ENCODE assay signal across 28 cellular contexts in genomic region chr9:134966697-134967546, GRCh38. TPM values are rescaled to one million over a fixed set of nuclear protein-coding genes. Genes with fewer than 3 reads are reported as not detected.
DNase-seq lines count a peak whose midpoint lies in the region; ATAC-seq and TF ChIP-seq lines count a peak whose summit lies in the region.
"Had no signal": no experiment of that assay in that cellular context is flagged by ENCODE, and none has a peak within 500 bp of the region (broad histone marks: within the 10 kb centered on the region; RNA-seq: fewer than 3 reads in every experiment).

No MANE protein-coding gene starts in this region.

- H3K36me3 ChIP-seq in right atrium auricular region, result no peaks in the 10 kb centered on the region
- H3K36me3 ChIP-seq in left lung, result no peaks in the 10 kb centered on the region
- no peaks in the 10 kb centered on the region for H3K36me3 ChIP-seq in naive thymus-derived CD4-positive, alpha-beta T cell (ENCODE audit: control insufficient read depth in 2 of 3, insufficient read depth in 3 of 3, low read length in 3 of 3)
- H3K36me3 ChIP-seq: adrenal gland, heart right ventricle, SJCRH30 had no signal

- H3K9me3 ChIP-seq in right atrium auricular region (no peaks in the 10 kb centered on the region), left lung (no peaks in the 10 kb centered on the region)
- no peaks in the 10 kb centered on the region for H3K9me3 ChIP-seq in naive thymus-derived CD4-positive, alpha-beta T cell (ENCODE audit: control insufficient read depth in 2 of 3, low read length in 3 of 3)
- H3K9me3 ChIP-seq: adrenal gland, heart right ventricle, psoas muscle, SJCRH30 had no signal

- peaks cover 0 to 3% (median 0%) of the 10 kb centered on the region in 11 donors for H3K9me3 Mint-ChIP-seq in naive thymus-derived CD4-positive, alpha-beta T cell
- H3K9me3 Mint-ChIP-seq: activated CD4-positive, alpha-beta T cell treated with anti-CD3 and anti-CD28 coated beads, Interleukin-2, amount 10 ng/mL, durations not matched to agents 24 days and 14 days; activated naive CD4-positive, alpha-beta T cell treated with anti-CD3 and anti-CD28 coated beads for 36 hours; activated T-cell treated with anti-CD3 and anti-CD28 coated beads, Interleukin-2, amount 50 U/mL, for 24 hours; CD4-positive, alpha-beta memory T cell had no signal

- peaks cover 0 to 5% of the 10 kb centered on the region in 2 donors for H3K4me1 ChIP-seq in right atrium auricular region
- no peaks in the 10 kb centered on the region for H3K4me1 ChIP-seq in left lung
- H3K4me1 ChIP-seq in naive thymus-derived CD4-positive, alpha-beta T cell (ENCODE audit: control insufficient read depth in 2 of 2, insufficient read depth in 2 of 2, low read length in 2 of 2), result no peaks in the 10 kb centered on the region
- H3K4me1 ChIP-seq: psoas muscle had no signal

- H3K27ac ChIP-seq in right atrium auricular region (no peak overlapping the region), left lung (no peak overlapping the region)
- H3K27ac ChIP-seq in naive thymus-derived CD4-positive, alpha-beta T cell (ENCODE audit: low read depth, low read length), result no peak overlapping the region
- H3K27ac ChIP-seq: adrenal gland, heart right ventricle, psoas muscle, SJCRH30 had no signal

- no peak for ATAC-seq in left lung
- ATAC-seq in naive thymus-derived CD4-positive, alpha-beta T cell, result no peak
- ATAC-seq: psoas muscle had no signal

- POLR2A ChIA-PET in naive thymus-derived CD4-positive, alpha-beta T cell (lab: Charles Lee), result no interaction called here

- H3K27me3 Mint-ChIP-seq in naive thymus-derived CD4-positive, alpha-beta T cell, result peaks cover 0 to 37% (median 0%) of the 10 kb centered on the region in 5 donors
- H3K27me3 Mint-ChIP-seq: activated CD4-positive, alpha-beta T cell treated with anti-CD3 and anti-CD28 coated beads, Interleukin-2, amount 10 ng/mL, durations not matched to agents 24 days and 14 days had no signal

- TF ChIP-seq CTCF in right atrium auricular region (IDR thresholded peaks at IDR 0.05) (no peak), left lung (IDR thresholded peaks at IDR 0.05) (no peak)

- peaks cover 0 to 3% (median 0%) of the 10 kb centered on the region in 5 donors for H3K36me3 Mint-ChIP-seq in naive thymus-derived CD4-positive, alpha-beta T cell
- H3K36me3 Mint-ChIP-seq: CD4-positive, alpha-beta memory T cell had no signal

- no peak overlapping the region for H3K4me3 ChIP-seq in right atrium auricular region
- H3K4me3 ChIP-seq in left lung, result no peak overlapping the region
- no peak overlapping the region for H3K4me3 ChIP-seq in naive thymus-derived CD4-positive, alpha-beta T cell (ENCODE audit: low read length)
- H3K4me3 ChIP-seq: adrenal gland, dorsolateral prefrontal cortex, heart right ventricle, psoas muscle, SJCRH30 had no signal

- H3K27ac Mint-ChIP-seq in naive thymus-derived CD4-positive, alpha-beta T cell, result no peak overlapping the region
- H3K27ac Mint-ChIP-seq: activated CD4-positive, alpha-beta T cell treated with anti-CD3 and anti-CD28 coated beads, Interleukin-2, amount 10 ng/mL, durations not matched to agents 24 days and 14 days; activated naive CD4-positive, alpha-beta T cell treated with anti-CD3 and anti-CD28 coated beads for 36 hours; activated T-cell treated with anti-CD3 and anti-CD28 coated beads, Interleukin-2, amount 50 U/mL, for 24 hours; CD4-positive, alpha-beta memory T cell had no signal

- CTCF ChIA-PET in naive thymus-derived CD4-positive, alpha-beta T cell (lab: Charles Lee), result no interaction called here

- peak; percentile 63 for DNase-seq in cardiac septum (ENCODE audit: low spot score)
- no peak for DNase-seq in right atrium auricular region (ENCODE audit: low spot score)
- DNase-seq in left lung, result peak; percentile 24 to 55
- peak; percentile 63 for DNase-seq in posterior vena cava (ENCODE audit: low spot score)
- DNase-seq in NCI-H2107 treated with DMSO at 0.1 percent for 48 hours (lab: John Stamatoyannopoulos, UW; ENCODE audit: unreplicated experiment), result no peak
- DNase-seq in naive thymus-derived CD4-positive, alpha-beta T cell, result no peak
- no peak for DNase-seq in NCI-H524 treated with DMSO at 0.1 percent for 48 hours (lab: John Stamatoyannopoulos, UW)
- DNase-seq: activated CD4-positive, alpha-beta T cell treated with anti-CD3 and anti-CD28 coated beads, Interleukin-2, amount 10 ng/mL, durations not matched to agents 24 days and 14 days; activated naive CD4-positive, alpha-beta T cell treated with anti-CD3 and anti-CD28 coated beads for 36 hours; activated T-cell treated with anti-CD3 and anti-CD28 coated beads, Interleukin-2, amount 50 U/mL, for 24 hours; AML-193; CD4-positive, alpha-beta memory T cell; foreskin melanocyte; GOT3; heart right ventricle; NCI-H146; NCI-H446; NCI-H774; stimulated activated naive CD4-positive, alpha-beta T cell treated with Interleukin-2 at 50 U/mL for 16 hours; T1000 had no signal

- no peak overlapping the region for H3K4me3 Mint-ChIP-seq in naive thymus-derived CD4-positive, alpha-beta T cell
- H3K4me3 Mint-ChIP-seq: activated CD4-positive, alpha-beta T cell treated with anti-CD3 and anti-CD28 coated beads, Interleukin-2, amount 10 ng/mL, durations not matched to agents 24 days and 14 days; activated naive CD4-positive, alpha-beta T cell treated with anti-CD3 and anti-CD28 coated beads for 36 hours; activated T-cell treated with anti-CD3 and anti-CD28 coated beads, Interleukin-2, amount 50 U/mL, for 24 hours; CD4-positive, alpha-beta memory T cell had no signal

- H3K4me1 Mint-ChIP-seq in naive thymus-derived CD4-positive, alpha-beta T cell, result no peaks in the 10 kb centered on the region
- H3K4me1 Mint-ChIP-seq: activated CD4-positive, alpha-beta T cell treated with anti-CD3 and anti-CD28 coated beads, Interleukin-2, amount 10 ng/mL, durations not matched to agents 24 days and 14 days; CD4-positive, alpha-beta memory T cell had no signal

- no peaks in the 10 kb centered on the region for H3K27me3 ChIP-seq in right atrium auricular region
- H3K27me3 ChIP-seq in left lung, result peaks cover 8 to 63% of the 10 kb centered on the region in 2 donors
- no peaks in the 10 kb centered on the region for H3K27me3 ChIP-seq in naive thymus-derived CD4-positive, alpha-beta T cell (ENCODE audit: control insufficient read depth in 2 of 2, insufficient read depth in 2 of 2, low read length in 2 of 2)

- intact Hi-C loops in cardiac septum (cut with DNase I) (no loop called here), left lung (cut with DNase I) (no loop called here), posterior vena cava (cut with DNase I) (no loop called here)
- intact Hi-C loops in naive thymus-derived CD4-positive, alpha-beta T cell (cut with micrococcal nuclease), result no loop called here

RNA-seq across cellular contexts. Expression of gene FCN1, which starts 49.2 kb away (rescaled TPM):
- total RNA-seq in cardiac septum (5.3 TPM), right atrium auricular region (1 to 10 TPM in 1 of 2 donors, under 1 TPM in 1; 0.63 to 2.1 TPM), left lung (10 to 100 TPM; 28.4 to 72.1 TPM), posterior vena cava (10 to 100 TPM in 1 of 2 donors, 1 to 10 TPM in 1; 7.1 to 16.5 TPM)
- total RNA-seq in naive thymus-derived CD4-positive, alpha-beta T cell, result 100 to 1,000 TPM in 1 of 5 experiments, 10 to 100 TPM in 1, 1 to 10 TPM in 2, not detected in 1; 7.7 to 561 (median 53.8) TPM
- polyA plus RNA-seq in naive thymus-derived CD4-positive, alpha-beta T cell, result 1 to 10 TPM; 2.1 to 3.2 TPM
- total RNA-seq: A673; activated CD4-positive, alpha-beta T cell treated with anti-CD3 and anti-CD28 coated beads, Interleukin-2, amount 10 ng/mL, durations not matched to agents 24 days and 14 days; activated CD8-positive, alpha-beta memory T cell treated with anti-CD3 and anti-CD28 coated beads for 36 hours; activated naive CD4-positive, alpha-beta T cell treated with anti-CD3 and anti-CD28 coated beads for 36 hours; Daoy; RPMI7951; SJCRH30 had no signal

Comparison
In these comparisons a context has a peak if more than half of its experiments do, and no peak if none do; other contexts are left out.
1. DNase-seq: peak in cardiac septum (single experiment), left lung (2 of 2) and posterior vena cava (single experiment); none in right atrium auricular region (single experiment), NCI-H2107 treated with DMSO at 0.1 percent for 48 hours (single experiment), naive thymus-derived CD4-positive, alpha-beta T cell (0 of 9) and NCI-H524 treated with DMSO at 0.1 percent for 48 hours (single experiment).